11 cellular contexts compared by ENCODE assay signal in the genomic region with DNA sequence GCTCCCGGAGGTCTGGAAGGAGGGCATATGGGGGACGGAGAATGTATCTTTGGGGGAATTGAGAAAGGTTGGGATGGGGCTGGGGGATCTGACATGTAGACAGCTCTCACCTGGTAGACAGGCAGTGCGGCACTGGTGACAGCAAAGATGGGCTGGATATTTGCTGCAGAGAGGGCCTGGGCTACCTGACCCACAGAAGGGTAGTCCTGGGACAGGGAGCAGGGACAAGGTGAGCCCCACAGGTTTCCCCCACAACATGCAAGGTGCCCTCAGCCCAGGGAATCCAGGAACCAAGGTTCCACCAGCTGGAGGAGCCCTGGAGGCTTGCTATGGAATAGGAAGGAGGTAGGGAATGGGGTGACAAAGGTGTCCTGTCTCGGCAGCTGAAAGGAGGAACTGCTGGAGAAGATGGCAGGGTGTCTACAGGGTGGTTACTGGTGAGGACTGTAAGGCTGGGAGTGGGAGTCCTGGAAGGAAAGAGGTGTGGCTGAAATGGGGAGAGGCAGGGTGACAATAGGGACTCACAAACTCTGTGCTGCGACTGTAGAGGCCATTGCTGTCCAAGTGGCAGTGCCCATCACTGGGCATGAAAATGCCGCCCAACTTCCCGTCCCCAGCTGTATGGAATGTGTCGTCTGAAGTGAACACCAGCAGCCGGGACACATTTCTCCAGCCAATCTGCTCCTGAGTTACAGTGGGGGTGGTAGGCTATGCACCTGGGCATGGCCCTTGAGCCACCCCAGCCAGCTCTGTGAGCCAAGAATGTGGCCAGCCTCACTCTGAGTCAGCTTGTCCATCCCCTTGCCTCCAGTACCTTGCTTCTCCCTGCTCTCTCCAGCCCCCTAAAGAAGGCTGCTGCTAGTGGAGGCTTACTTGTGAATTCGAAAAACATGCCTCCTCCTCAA. TPM values are rescaled to one million over a fixed set of nuclear protein-coding genes. Genes with fewer than 3 reads are reported as not detected.
DNase-seq lines count a peak whose midpoint lies in the region; ATAC-seq and TF ChIP-seq lines count a peak whose summit lies in the region.
"Had no signal": no experiment of that assay in that cellular context is flagged by ENCODE, and none has a peak within 500 bp of the region (broad histone marks: within the 10 kb centered on the region; RNA-seq: fewer than 3 reads in every experiment).

No MANE protein-coding gene starts in this region.

- H3K4me1 ChIP-seq in CD4-positive, alpha-beta memory T cell (ENCODE audit: insufficient read depth, low read length), result peaks cover 52% of the 10 kb centered on the region
- H3K4me1 ChIP-seq in PC-3 (ENCODE audit: insufficient read depth, low read length), result peaks cover 10% of the 10 kb centered on the region

- H3K36me3 ChIP-seq in CD4-positive, alpha-beta memory T cell (ENCODE audit: insufficient read depth, low read length), result peaks cover 76% of the 10 kb centered on the region
- peaks cover 4% of the 10 kb centered on the region; the same call in 1 of the 2 replicates for H3K36me3 ChIP-seq in PC-3 (ENCODE audit: low read depth, low read length)

- no peak overlapping the region for H2AFZ ChIP-seq in PC-3 (ENCODE audit: low read length)

- POLR2A ChIA-PET in CD4-positive, alpha-beta memory T cell (lab: Charles Lee; ENCODE audit: partially characterized antibody), result interaction anchor here (0.8 to 27.7 kb wide), 6 partner anchors 10 to 116 kb away, joined by 3 to 463 read pairs (median 6); a partner anchor contains a TSS
- POLR2A ChIA-PET in PC-3 (lab: Charles Lee; ENCODE audit: unreplicated experiment), result no interaction called here

- H3K27ac ChIP-seq in CD4-positive, alpha-beta memory T cell (ENCODE audit: low read depth, low read length), result peak overlapping the region; percentile 53
- no peak overlapping the region for H3K27ac ChIP-seq in PC-3 (ENCODE audit: low read length)

- peaks cover 27 to 51% (median 37%) of the 10 kb centered on the region in 4 donors for H3K4me1 Mint-ChIP-seq in CD4-positive, alpha-beta memory T cell

- no peaks in the 10 kb centered on the region for H4K20me1 ChIP-seq in PC-3 (ENCODE audit: low read length)

- H3K27me3 Mint-ChIP-seq in CD4-positive, alpha-beta memory T cell, result no peaks in the 10 kb centered on the region

- no peak overlapping the region for H3K4me3 ChIP-seq in CD4-positive, alpha-beta memory T cell (ENCODE audit: low read length in 2 of 2)
- H3K4me3 ChIP-seq in PC-3 (ENCODE audit: low read length) (no peak overlapping the region), epithelial cell of esophagus (ENCODE audit: low read length) (no peak overlapping the region)

- H3K4me2 ChIP-seq in PC-3 (ENCODE audit: low read length), result no peak overlapping the region

- no peaks in the 10 kb centered on the region for H3K79me2 ChIP-seq in PC-3 (ENCODE audit: low read length)

- H3F3A ChIP-seq in PC-3 (ENCODE audit: low read length, unreplicated experiment), result no peaks in the 10 kb centered on the region

- TF ChIP-seq CTCF in PC-3 (conservative IDR thresholded peaks at IDR 0.05; ENCODE audit: low read depth, low read length) (no peak), epithelial cell of esophagus (IDR thresholded peaks at IDR 0.05; ENCODE audit: insufficient read depth, low read depth, low read length, missing control alignments) (no peak)

- no peaks in the 10 kb centered on the region for H3K9me3 Mint-ChIP-seq in CD4-positive, alpha-beta memory T cell

- no peaks in the 10 kb centered on the region for H3K9me2 ChIP-seq in PC-3 (replicated peaks; ENCODE audit: low read length)

- intact Hi-C loops in CD4-positive, alpha-beta memory T cell (cut with micrococcal nuclease), result no loop called here
- intact Hi-C loops in PC-3 (cut with micrococcal nuclease), result no loop called here

- ATAC-seq in PC-3, result peak; percentile 54
- ATAC-seq in GM21619 (IDR thresholded peaks at IDR 0.05; ENCODE audit: unreplicated experiment), result no peak
- ATAC-seq: esophagus mucosa had no signal

- no peaks in the 10 kb centered on the region for H3K27me3 ChIP-seq in CD4-positive, alpha-beta memory T cell (ENCODE audit: insufficient read depth, low read length)
- no peaks in the 10 kb centered on the region for H3K27me3 ChIP-seq in PC-3 (ENCODE audit: low read length)

- H3K4me3 Mint-ChIP-seq in CD4-positive, alpha-beta memory T cell, result peak overlapping the region in 2 of 8 donors; percentile 15 to 29

- DNase-seq in A172 (ENCODE audit: low spot score) (peak; percentile 25), PC-3 (peak; percentile 45), epithelial cell of esophagus (ENCODE audit: low read depth) (peak; percentile 39), C1 segment of cervical spinal cord (lab: John Stamatoyannopoulos, UW) (no peak)
- DNase-seq in CD4-positive, alpha-beta memory T cell, result no peak
- DNase-seq in stimulated activated naive CD4-positive, alpha-beta T cell (lab: John Stamatoyannopoulos, UW), result no peak
- DNase-seq: kidney glomerular epithelial cell, SHP77 treated with DMSO at 0.1 percent for 48 hours had no signal

- no TSS peak for BruUV-seq in PC-3 (replicated peaks; lab: Mats Ljungman, UMichigan)

- CTCF ChIA-PET in CD4-positive, alpha-beta memory T cell (lab: Charles Lee; ENCODE audit: partially characterized antibody), result interaction anchor here (0.9 to 2.1 kb wide), 7 partner anchors 11 to 126 kb away, joined by 3 to 10 read pairs (median 5); a partner anchor contains a TSS
- CTCF ChIA-PET in PC-3 (lab: Charles Lee), result interaction anchor here (0.6 kb wide), 1 partner anchor 12 kb away, joined by 3 read pairs; no protein-coding TSS in a partner anchor

- H3K36me3 Mint-ChIP-seq in CD4-positive, alpha-beta memory T cell, result peaks cover 78 to 91% of the 10 kb centered on the region in 2 donors

- no peak overlapping the region for H3K9ac ChIP-seq in PC-3 (ENCODE audit: low read length)

- peak overlapping the region; percentile 57 to 89 (median 82) for H3K27ac Mint-ChIP-seq in CD4-positive, alpha-beta memory T cell

- no peaks in the 10 kb centered on the region for H3K9me3 ChIP-seq in CD4-positive, alpha-beta memory T cell (ENCODE audit: control insufficient read depth in 1 of 2, low read length in 2 of 2)
- no peaks in the 10 kb centered on the region for H3K9me3 ChIP-seq in PC-3 (ENCODE audit: low read length)

RNA-seq across cellular contexts. Expression of a gene that starts 11.3 kb away (rescaled TPM):
- 0.09 and 2.1 TPM in 2 replicates for total RNA-seq in A172 (2014; rRNA removed; shearing (Covaris generic))
- total RNA-seq in CD4-positive, alpha-beta memory T cell, result 100 to 1,000 TPM; 382 to 397 TPM
- polyA plus RNA-seq in CD4-positive, alpha-beta memory T cell, result 100 to 1,000 TPM; 271 to 374 TPM
- 1.9 and 3.4 TPM in 2 replicates for total RNA-seq in PC-3 (2014; rRNA removed)
- total RNA-seq: pulmonary artery endothelial cell had no signal

RNA-seq across cellular contexts. Expression of a gene that starts 15.0 kb away (rescaled TPM):
- total RNA-seq in A172 (2014; rRNA removed; shearing (Covaris generic)), result 2.6 and 9.2 TPM in 2 replicates
- total RNA-seq in CD4-positive, alpha-beta memory T cell, result 10 to 100 TPM; 62.5 to 64.2 TPM
- polyA plus RNA-seq in CD4-positive, alpha-beta memory T cell, result 1 to 10 TPM; 1.1 to 2.9 TPM
- 21.5 and 23.8 TPM in 2 replicates for total RNA-seq in PC-3 (2014; rRNA removed)

RNA-seq across cellular contexts. Expression of a gene that starts 15.2 kb away (rescaled TPM):
- total RNA-seq in A172 (2014; rRNA removed; shearing (Covaris generic)), result 3.0 and 15.2 TPM in 2 replicates
- total RNA-seq in CD4-positive, alpha-beta memory T cell, result 100 to 1,000 TPM; 109 to 113 TPM
- 1 to 10 TPM in 1 of 2 donors, under 1 TPM in 1; 0.90 to 3.5 TPM for polyA plus RNA-seq in CD4-positive, alpha-beta memory T cell
- 12.3 and 12.8 TPM in 2 replicates for total RNA-seq in PC-3 (2014; rRNA removed)

RNA-seq across cellular contexts. Expression of a gene that starts 36.2 kb away (rescaled TPM):
- total RNA-seq in A172 (2014; rRNA removed; shearing (Covaris generic)), result 19.2 and 25.0 TPM in 2 replicates
- total RNA-seq in CD4-positive, alpha-beta memory T cell, result 10 to 100 TPM; 84.7 to 86.0 TPM
- 10 to 100 TPM; 13.2 to 25.1 TPM for polyA plus RNA-seq in CD4-positive, alpha-beta memory T cell
- total RNA-seq in PC-3 (2014; rRNA removed), result 62.0 and 73.5 TPM in 2 replicates

Comparison
In these comparisons a context has a peak if more than half of its experiments do, and no peak if none do; other contexts are left out.
1. DNase-seq: peak in A172 (single experiment), PC-3 (single experiment) and epithelial cell of esophagus (single experiment); none in CD4-positive, alpha-beta memory T cell (0 of 5), C1 segment of cervical spinal cord (0 of 14) and stimulated activated naive CD4-positive, alpha-beta T cell (0 of 6).
2. RNA of a gene that starts 11.3 kb away (total RNA-seq): 382 to 397 TPM in CD4-positive, alpha-beta memory T cell; 1.9 to 3.4 TPM in PC-3 and 0.09 to 2.1 TPM in A172; every median in the first group is over 10 times any median in the second.